ENCODE assay signal across 6 cellular contexts in genomic region chr19:11420894-11421606, GRCh38. TPM values are rescaled to one million over a fixed set of nuclear protein-coding genes. Genes with fewer than 3 reads are reported as not detected.
A peak's percentile ranks its signal among the peaks of the same experiment; 100 is the strongest.
DNase-seq lines count a peak whose midpoint lies in the region; TF ChIP-seq lines count a peak whose summit lies in the region.

No MANE protein-coding gene starts in this region.

- H2AK5ac ChIP-seq in trophoblast cell (ENCODE audit: low read length): no peak overlapping the region

- peak overlapping the region; percentile 1 for H4K91ac ChIP-seq in trophoblast cell (ENCODE audit: low read depth, low read length)

- no peak overlapping the region for H2BK5ac ChIP-seq in trophoblast cell (ENCODE audit: low read depth, low read length, poor library complexity)

- no peaks in the 10 kb centered on the region for H3K4me1 ChIP-seq in HEK293 (ENCODE audit: control insufficient read depth, insufficient read depth, low read length)
- H3K4me1 ChIP-seq in trophoblast cell (ENCODE audit: control insufficient read depth in 1 of 2, insufficient read depth in 2 of 2, low read length in 2 of 2): peaks cover 18 to 24% of the 10 kb centered on the region in 2 experiments

- peak overlapping the region; percentile 25 for H2BK12ac ChIP-seq in trophoblast cell (ENCODE audit: low read length)

- H3K18ac ChIP-seq in trophoblast cell (ENCODE audit: low read length): peak overlapping the region; percentile 16

- no peak overlapping the region for H4K12ac ChIP-seq in trophoblast cell (ENCODE audit: low read depth, low read length)

- H3K9me3 ChIP-seq in HEK293 (ENCODE audit: control insufficient read depth, insufficient read depth, low read depth, low read length): no peaks in the 10 kb centered on the region
- peaks cover 13% of the 10 kb centered on the region for H3K9me3 ChIP-seq in trophoblast cell (ENCODE audit: insufficient read depth, low read depth, low read length)

- POLR2A ChIA-PET in HEK293 (lab: Yijun Ruan, JAX): no interaction called here

- no peak overlapping the region for H2BK120ac ChIP-seq in trophoblast cell (ENCODE audit: insufficient read depth, low read length, poor library complexity)

- peaks cover 2% of the 10 kb centered on the region for H3K79me2 ChIP-seq in trophoblast cell (ENCODE audit: control insufficient read depth, insufficient read depth, low read length, poor library complexity)

- H2AFZ ChIP-seq in trophoblast cell (ENCODE audit: insufficient read depth, low read length, poor library complexity): peak overlapping the region; percentile 12

- H3K9ac ChIP-seq in trophoblast cell (ENCODE audit: low read length): no peak overlapping the region

- no peaks in the 10 kb centered on the region for H3K36me3 ChIP-seq in HEK293 (ENCODE audit: control insufficient read depth in 2 of 2, insufficient read depth in 1 of 2, low read length in 2 of 2)
- no peaks in the 10 kb centered on the region for H3K36me3 ChIP-seq in trophoblast cell (ENCODE audit: control insufficient read depth in 1 of 2, insufficient read depth in 2 of 2, low read length in 2 of 2)

- no peak overlapping the region for H3K14ac ChIP-seq in trophoblast cell (ENCODE audit: low read length)

- H3K4me2 ChIP-seq in trophoblast cell (ENCODE audit: low read length): peak overlapping the region; percentile 46

- CTCF ChIA-PET in HEK293 (lab: Yijun Ruan, JAX): interaction anchor here (0.6 to 8.3 kb wide), 7 partner anchors 13 to 46 kb away, joined by 3 to 66 read pairs (median 4); partner anchors contain the start of genes EPOR and SWSAP1

- WGBS in trophoblast cell (ENCODE audit: extremely low coverage, insufficient coverage, insufficient read length): no CpG with 5 or more reads among the region's 28 CpGs

- TF ChIP-seq CTCF in HEK293 (tag by site-specific recombination; IDR thresholded peaks at IDR 0.05) (no peak), coronary artery (IDR thresholded peaks at IDR 0.05) (no peak)

- H3K4me3 ChIP-seq in HEK293 (ENCODE audit: low read depth, low read length): no peak overlapping the region
- peak overlapping the region; percentile 76 for H3K4me3 ChIP-seq in coronary artery
- H3K4me3 ChIP-seq in trophoblast cell (ENCODE audit: low read depth, low read length): peak overlapping the region; percentile 0

- H3K27me3 ChIP-seq in trophoblast cell (ENCODE audit: insufficient read depth, low read length): peaks cover 8% of the 10 kb centered on the region

- peak overlapping the region; percentile 12 for H4K8ac ChIP-seq in trophoblast cell (ENCODE audit: low read depth, low read length)

- H3K27ac ChIP-seq in HEK293 (ENCODE audit: extremely low read depth, low read depth, low read length) (no peak overlapping the region), coronary artery (peak overlapping the region; percentile 69 to 89), trophoblast cell (ENCODE audit: low read depth, low read length) (no peak overlapping the region)

- H3K79me1 ChIP-seq in trophoblast cell (ENCODE audit: low read length): peaks cover 7% of the 10 kb centered on the region

- H3K23ac ChIP-seq in trophoblast cell (ENCODE audit: low read length): no peak overlapping the region

- no peak for DNase-seq in coronary artery (ENCODE audit: low spot score)
- no peak for DNase-seq in trophoblast cell
- DNase-seq in occipital lobe (lab: John Stamatoyannopoulos, UW): no peak
- DNase-seq in hepatic stellate cell (ENCODE audit: low spot score): no peak
- no peak for DNase-seq in NCI-H2227 (lab: John Stamatoyannopoulos, UW; ENCODE audit: unreplicated experiment)

- H3K4ac ChIP-seq in trophoblast cell (ENCODE audit: low read depth, low read length): no peak overlapping the region

TF ChIP-seq in HEK293, 187 proteins besides CTCF, POLR2A, EP300 and RAD21:
- TF ChIP-seq ZNF366 (tag by site-specific recombination; conservative IDR thresholded peaks at IDR 0.05): no peak
- no peak for TF ChIP-seq ZNF48 (tag by site-specific recombination; IDR thresholded peaks at IDR 0.05)
- TF ChIP-seq ZNF280D (tag by site-specific recombination; IDR thresholded peaks at IDR 0.05): no peak
- no peak for TF ChIP-seq ZNF776 (tag by site-specific recombination; IDR thresholded peaks at IDR 0.05; ENCODE audit: borderline replicate concordance)
- TF ChIP-seq ZNF335 (tag by site-specific recombination; conservative IDR thresholded peaks at IDR 0.05): peak; percentile 4; the same call in 1 of the 2 replicates
- TF ChIP-seq ZIC2 (tag by site-specific recombination; IDR thresholded peaks at IDR 0.05): 0 out of 2 replicates have a peak, but pooled peaks have one; percentile 2
- TF ChIP-seq KLF9 (tag by site-specific recombination; IDR thresholded peaks at IDR 0.05; ENCODE audit: low read depth): peak; percentile 45; the same call in 1 of the 2 replicates
- no peak for TF ChIP-seq PATZ1 (tag by site-specific recombination; IDR thresholded peaks at IDR 0.05)

RNA-seq across cellular contexts. Expression of gene RGL3, which starts 1.9 kb away (rescaled TPM):
- 27.2 and 29.7 TPM in 2 replicates for polyA plus RNA-seq in trophoblast cell (2013)
- not detected for total RNA-seq in occipital lobe

RNA-seq across cellular contexts. Expression of gene ODAD3, which starts 13.9 kb away (rescaled TPM):
- 0.18 and 0.42 TPM in 2 replicates for polyA plus RNA-seq in trophoblast cell (2013)
- 0.47 TPM for total RNA-seq in occipital lobe

RNA-seq across cellular contexts. Expression of gene PRKCSH, which starts 14.4 kb away (rescaled TPM):
- 250 TPM in 2 replicates for polyA plus RNA-seq in trophoblast cell (2013)
- 60.2 TPM for total RNA-seq in occipital lobe

RNA-seq across cellular contexts. Expression of gene EPOR, which starts 36.9 kb away (rescaled TPM):
- polyA plus RNA-seq in trophoblast cell (2013): 5.1 and 5.2 TPM in 2 replicates
- total RNA-seq in occipital lobe: 4.8 TPM

RNA-seq across cellular contexts. Expression of gene SWSAP1, which starts 46.6 kb away (rescaled TPM):
- 3.2 and 3.6 TPM in 2 replicates for polyA plus RNA-seq in trophoblast cell (2013)
- 1.6 TPM for total RNA-seq in occipital lobe

Comparison
In these comparisons a context has a peak if more than half of its experiments do, and no peak if none do; other contexts are left out.
1. H3K27ac ChIP-seq: peak in coronary artery (2 of 2); none in HEK293 (single experiment) and trophoblast cell (single experiment).